Comparison of ENCODE assay signal across 1 cellular context in genomic region chr6:118029967-118030366, GRCh38.
TF ChIP-seq lines count a peak whose summit lies in the region.

No MANE protein-coding gene starts in this region.

TF ChIP-seq in H1, 55 proteins besides CTCF, POLR2A, EP300 and RAD21:
- TF ChIP-seq SIN3A (conservative IDR thresholded peaks at IDR 0.05 in 1 of 2, IDR thresholded peaks at IDR 0.05 in 1 of 2; ENCODE audit: low read depth in 1 of 2, low read length in 2 of 2) (no peak), MAFK (IDR thresholded peaks at IDR 0.05; ENCODE audit: low read depth, low read length) (no peak), JUND (IDR thresholded peaks at IDR 0.05; ENCODE audit: low read length) (no peak), EZH2 (IDR thresholded peaks at IDR 0.05; ENCODE audit: low read depth, low read length, severe bottlenecking) (no peak), RXRA (IDR thresholded peaks at IDR 0.05; ENCODE audit: insufficient read depth, low read depth, low read length) (no peak), CBX8 (IDR thresholded peaks at IDR 0.05; ENCODE audit: borderline replicate concordance, low read depth, low read length) (no peak), CBX5 (IDR thresholded peaks at IDR 0.05; ENCODE audit: low read depth, low read length) (no peak), SIX5 (IDR thresholded peaks at IDR 0.05; ENCODE audit: low read depth, low read length) (no peak), TCF12 (IDR thresholded peaks at IDR 0.05; ENCODE audit: low read depth, low read length) (no peak), HDAC2 (IDR thresholded peaks at IDR 0.05; ENCODE audit: borderline replicate concordance in 1 of 2, low read depth in 2 of 2, low read length in 2 of 2) (no peak), SAP30 (IDR thresholded peaks at IDR 0.05; ENCODE audit: insufficient read depth, insufficient replicate concordance, low read length) (no peak), CTBP2 (IDR thresholded peaks at IDR 0.05; ENCODE audit: borderline replicate concordance, insufficient read depth, insufficient read length, low read length) (no peak), SIRT6 (IDR thresholded peaks at IDR 0.05; ENCODE audit: low read length) (no peak), BACH1 (IDR thresholded peaks at IDR 0.05; ENCODE audit: low read length) (no peak), TBP (IDR thresholded peaks at IDR 0.05; ENCODE audit: low read depth, low read length) (no peak), POLR2AphosphoS5 (IDR thresholded peaks at IDR 0.05; ENCODE audit: low read depth, low read length) (no peak), ZNF274 (IDR thresholded peaks at IDR 0.05; ENCODE audit: borderline replicate concordance, extremely low read depth, low read length) (no peak)
- TF ChIP-seq, protein P1, sequence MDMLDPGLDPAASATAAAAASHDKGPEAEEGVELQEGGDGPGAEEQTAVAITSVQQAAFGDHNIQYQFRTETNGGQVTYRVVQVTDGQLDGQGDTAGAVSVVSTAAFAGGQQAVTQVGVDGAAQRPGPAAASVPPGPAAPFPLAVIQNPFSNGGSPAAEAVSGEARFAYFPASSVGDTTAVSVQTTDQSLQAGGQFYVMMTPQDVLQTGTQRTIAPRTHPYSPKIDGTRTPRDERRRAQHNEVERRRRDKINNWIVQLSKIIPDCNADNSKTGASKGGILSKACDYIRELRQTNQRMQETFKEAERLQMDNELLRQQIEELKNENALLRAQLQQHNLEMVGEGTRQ (IDR thresholded peaks at IDR 0.05; ENCODE audit: low read length), result no peak
TF ChIP-seq in H1: peak in this region for 0.
